In the genomic region with DNA sequence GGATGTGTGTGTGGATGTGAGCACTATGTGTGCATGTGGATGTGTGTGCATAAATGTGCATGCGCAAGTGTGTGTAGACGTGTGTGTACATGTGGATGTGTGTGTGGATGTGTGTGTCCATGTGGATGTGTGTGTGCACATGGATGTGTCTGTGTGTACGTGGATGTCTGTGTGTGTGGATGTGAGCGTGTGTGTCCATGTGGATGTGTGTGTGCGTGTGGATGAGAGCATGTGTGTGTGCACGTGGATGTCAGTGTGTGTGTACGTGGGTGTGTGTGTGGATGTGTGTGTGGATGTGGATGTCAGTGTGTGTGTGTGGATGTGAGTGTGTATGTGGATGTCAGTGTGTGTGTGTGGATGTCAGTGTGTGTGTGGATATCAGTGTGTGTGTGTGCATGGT, we compare ENCODE assay signal across 16 cellular contexts.
"Had no signal": no experiment of that assay in that cellular context is flagged by ENCODE, and none has a peak within 500 bp of the region (broad histone marks: within the 10 kb centered on the region; RNA-seq: fewer than 3 reads in every experiment).

No MANE protein-coding gene starts in this region.

- DNase-seq: activated CD4-positive, alpha-beta T cell treated with anti-CD3 and anti-CD28 coated beads, Interleukin-2, amount 50 U/mL, for 48 hours; activated naive CD4-positive, alpha-beta T cell treated with anti-CD3 and anti-CD28 coated beads for 36 hours; small intestine; stimulated activated CD4-positive, alpha-beta T cell treated with anti-CD3 and anti-CD28 coated beads, Interleukin-4, amount 100 ng/mL, for 4 hours; stimulated activated CD8-positive, alpha-beta memory T cell treated with anti-CD3 and anti-CD28 coated beads, Interleukin-4, amount 100 ng/mL, for 48 hours; T-helper 1 cell; T1000; testis had no signal

- H3K4me1 ChIP-seq: testis had no signal

- H3K4me1 Mint-ChIP-seq: mesothelial cell of epicardium, neural crest cell had no signal

- H3K27ac ChIP-seq: dorsolateral prefrontal cortex, lower lobe of right lung, ovary, testis had no signal

- H3K9me3 Mint-ChIP-seq: activated naive CD4-positive, alpha-beta T cell treated with anti-CD3 and anti-CD28 coated beads for 36 hours; mesothelial cell of epicardium had no signal

- H3K9me3 ChIP-seq: lower lobe of right lung, ovary, testis had no signal

- FAIRE-seq: astrocyte, small intestine had no signal

- H3K27me3 ChIP-seq: dorsolateral prefrontal cortex, ovary, testis had no signal

- H3K4me3 Mint-ChIP-seq: activated naive CD4-positive, alpha-beta T cell treated with anti-CD3 and anti-CD28 coated beads for 36 hours; activated T-helper 17 cell treated with anti-CD3 and anti-CD28 coated beads, Interleukin-2, amount 50 U/mL, for 72 hours; mesothelial cell of epicardium; neural crest cell; stimulated activated naive CD8-positive, alpha-beta T cell treated with anti-CD3 and anti-CD28 coated beads, Interleukin-15, Interleukin-2, amounts not matched to agents 100 ng/mL and 50 ng/mL, for 24 hours had no signal

- H3K4me3 ChIP-seq: dorsolateral prefrontal cortex, lower lobe of right lung, ovary, testis had no signal

- H3K27ac Mint-ChIP-seq: activated naive CD4-positive, alpha-beta T cell treated with anti-CD3 and anti-CD28 coated beads for 36 hours; activated T-helper 17 cell treated with anti-CD3 and anti-CD28 coated beads, Interleukin-2, amount 50 U/mL, for 72 hours; mesothelial cell of epicardium; stimulated activated naive CD8-positive, alpha-beta T cell treated with anti-CD3 and anti-CD28 coated beads, Interleukin-15, Interleukin-2, amounts not matched to agents 100 ng/mL and 50 ng/mL, for 24 hours had no signal

- H3K36me3 ChIP-seq: ovary had no signal

- H3K27me3 Mint-ChIP-seq: activated T-helper 17 cell treated with anti-CD3 and anti-CD28 coated beads, Interleukin-2, amount 50 U/mL, for 72 hours; stimulated activated naive CD8-positive, alpha-beta T cell treated with anti-CD3 and anti-CD28 coated beads, Interleukin-15, Interleukin-2, amounts not matched to agents 100 ng/mL and 50 ng/mL, for 24 hours had no signal
